In the genomic region with DNA sequence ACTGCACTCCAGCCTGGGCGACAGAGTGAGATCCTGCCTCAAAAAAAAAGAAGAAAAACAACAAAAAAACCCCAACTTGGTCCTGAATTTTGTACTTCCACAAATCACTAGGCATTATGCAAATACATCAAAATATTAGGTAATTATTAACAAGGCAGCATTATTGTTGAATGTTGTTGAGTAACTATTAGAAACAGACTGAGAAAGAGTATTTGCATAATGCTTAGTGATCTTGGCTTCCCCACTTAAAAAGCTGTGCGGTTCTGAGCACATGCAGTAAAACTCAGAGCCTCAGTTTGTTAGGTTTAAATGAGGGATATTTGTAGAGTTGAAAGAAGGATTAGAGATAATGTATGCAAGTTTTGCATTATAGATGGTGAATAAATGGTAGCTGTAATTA, we compare ENCODE assay signal across 16 cellular contexts.
"Had no signal": no experiment of that assay in that cellular context is flagged by ENCODE, and none has a peak within 500 bp of the region (broad histone marks: within the 10 kb centered on the region; RNA-seq: fewer than 3 reads in every experiment).

No MANE protein-coding gene starts in this region.

- H3K9me3 ChIP-seq: colonic mucosa, ovary, suprapubic skin, thyroid gland, upper lobe of left lung had no signal

- H3K27ac ChIP-seq: colonic mucosa, foreskin keratinocyte, ovary, suprapubic skin, thyroid gland, upper lobe of left lung had no signal

- H3K4me3 Mint-ChIP-seq: naive thymus-derived CD8-positive, alpha-beta T cell had no signal

- FAIRE-seq: endothelial cell of umbilical vein, kidney had no signal

- H3K27me3 ChIP-seq: colonic mucosa, foreskin keratinocyte, ovary, suprapubic skin, thyroid gland, upper lobe of left lung had no signal

- H3K4me3 ChIP-seq: colonic mucosa, ovary, smooth muscle cell, suprapubic skin, thyroid gland, upper lobe of left lung had no signal

- H3K4me1 ChIP-seq: colonic mucosa, foreskin keratinocyte, suprapubic skin, thyroid gland, upper lobe of left lung had no signal

- DNase-seq: colonic mucosa; dermis blood vessel endothelial cell; erythroblast; foreskin keratinocyte; kidney; left cardiac atrium; naive thymus-derived CD8-positive, alpha-beta T cell; ovary; right cardiac atrium; stimulated activated CD4-positive, alpha-beta T cell treated with anti-CD3 and anti-CD28 coated beads, Interleukin-2, amount 100 ng/mL, for 48 hours; stimulated activated naive CD8-positive, alpha-beta T cell treated with anti-CD3 and anti-CD28 coated beads, Interleukin-15, Interleukin-2, amounts not matched to agents 100 U/mL and 50 U/mL, for 24 hours; thyroid gland had no signal

- H3K27ac Mint-ChIP-seq: naive thymus-derived CD8-positive, alpha-beta T cell had no signal

- H3K27me3 Mint-ChIP-seq: naive thymus-derived CD8-positive, alpha-beta T cell had no signal

- ATAC-seq: foreskin keratinocyte; left cardiac atrium; naive thymus-derived CD8-positive, alpha-beta T cell; right cardiac atrium; stimulated activated naive CD8-positive, alpha-beta T cell treated with anti-CD3 and anti-CD28 coated beads, Interleukin-15, Interleukin-2, amounts not matched to agents 100 U/mL and 50 U/mL, for 24 hours had no signal

- H3K36me3 ChIP-seq: colonic mucosa, ovary had no signal
